In the genomic region with DNA sequence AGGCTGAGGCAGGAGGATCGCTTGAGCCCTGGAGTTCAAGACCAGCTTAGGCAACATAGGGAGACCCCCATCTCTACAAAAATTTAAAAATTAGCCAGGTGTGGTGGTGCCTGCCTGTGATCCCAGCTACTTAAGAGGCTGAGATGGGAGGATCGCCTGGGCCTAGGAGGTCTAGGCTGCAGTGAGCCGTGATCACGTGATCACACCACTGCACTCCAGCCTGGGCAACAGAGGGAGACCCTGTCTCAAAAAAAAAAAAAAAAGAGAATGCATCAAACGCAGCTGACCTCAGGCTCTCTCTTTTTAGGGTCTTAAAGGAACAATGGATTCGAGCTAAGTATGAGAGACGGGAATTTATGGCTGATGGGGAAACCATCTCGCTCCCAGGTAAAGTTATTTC, we compare ENCODE assay signal across 3 cellular contexts. TPM values are rescaled to one million over a fixed set of nuclear protein-coding genes. Genes with fewer than 3 reads are reported as not detected.
"Had no signal": no experiment of that assay in that cellular context is flagged by ENCODE, and none has a peak within 500 bp of the region (broad histone marks: within the 10 kb centered on the region; RNA-seq: fewer than 3 reads in every experiment).

No MANE protein-coding gene starts in this region.

RNA-seq across cellular contexts. Expression of gene ADAP2, which starts 9.8 kb away (rescaled TPM):
- total RNA-seq: RPMI7951, SJCRH30 had no signal

RNA-seq across cellular contexts. Expression of gene RNF135, which starts 39.3 kb away (rescaled TPM):
- polyA plus RNA-seq: SK-N-SH had no signal
